24 cellular contexts compared by ENCODE assay signal in genomic region chr1:164654200-164654599, GRCh38.
"Had no signal": no experiment of that assay in that cellular context is flagged by ENCODE, and none has a peak within 500 bp of the region (broad histone marks: within the 10 kb centered on the region; RNA-seq: fewer than 3 reads in every experiment).

No MANE protein-coding gene starts in this region.

- H3K27me3 ChIP-seq: Peyer's patch, SJCRH30 had no signal

- DNase-seq: activated CD4-positive, alpha-beta memory T cell treated with anti-CD3 and anti-CD28 coated beads, Interleukin-2, amount 10 ng/mL, durations not matched to agents 7 days and 5 days; activated CD4-positive, alpha-beta T cell treated with anti-CD3 and anti-CD28 coated beads, Interleukin-2, amount 10 ng/mL, durations not matched to agents 7 days and 5 days; activated CD4-positive, CD25-positive, alpha-beta regulatory T cell; activated CD8-positive, alpha-beta memory T cell treated with anti-CD3 and anti-CD28 coated beads, Interleukin-2, amount 50 U/mL, for 4 hours; activated effector memory CD4-positive, alpha-beta T cell treated with Interleukin-2 at 50 U/mL for 16 hours; activated naive CD4-positive, alpha-beta T cell; activated T-cell treated with anti-CD3 and anti-CD28 coated beads, Interleukin-2, amount 50 U/mL, for 1 hour; aorta; KG1; NCI-H1048; NCI-H1417; NCI-H1930; NCI-H2107; NCI-H2171 treated with DMSO at 0.1 percent for 48 hours; NCI-H226; NCI-H526 treated with DMSO at 0.1 percent for 48 hours; Peyer's patch; Right ventricle myocardium superior; SJCRH30; SK-N-SH; T-helper 1 cell had no signal

- H3K4me3 ChIP-seq: Peyer's patch, SJCRH30 had no signal

- H3K36me3 Mint-ChIP-seq: activated naive CD4-positive, alpha-beta T cell treated with anti-CD3 and anti-CD28 coated beads, Interleukin-2, amount 50 U/mL, for 24 hours had no signal

- H3K27ac ChIP-seq: RWPE1, SJCRH30, VCaP had no signal

- H3K9ac ChIP-seq: SK-N-SH had no signal

- H3K9me3 ChIP-seq: Peyer's patch, SJCRH30, SK-N-SH had no signal

- H3K27me3 Mint-ChIP-seq: activated CD4-positive, alpha-beta memory T cell treated with anti-CD3 and anti-CD28 coated beads, Interleukin-2, amount 10 ng/mL, durations not matched to agents 7 days and 5 days had no signal

- H3K36me3 ChIP-seq: Peyer's patch, SJCRH30 had no signal

- H3K9me2 ChIP-seq: SK-N-SH had no signal

- H3K4me3 Mint-ChIP-seq: activated CD4-positive, alpha-beta memory T cell treated with anti-CD3 and anti-CD28 coated beads, Interleukin-2, amount 10 ng/mL, durations not matched to agents 7 days and 5 days; activated CD4-positive, alpha-beta T cell treated with anti-CD3 and anti-CD28 coated beads, Interleukin-2, amount 10 ng/mL, durations not matched to agents 7 days and 5 days; activated naive CD4-positive, alpha-beta T cell treated with anti-CD3 and anti-CD28 coated beads, Interleukin-2, amount 50 U/mL, for 24 hours had no signal

- H3K27ac Mint-ChIP-seq: activated CD4-positive, alpha-beta memory T cell treated with anti-CD3 and anti-CD28 coated beads, Interleukin-2, amount 10 ng/mL, durations not matched to agents 7 days and 5 days; activated CD4-positive, alpha-beta T cell treated with anti-CD3 and anti-CD28 coated beads, Interleukin-2, amount 10 ng/mL, durations not matched to agents 7 days and 5 days; activated naive CD4-positive, alpha-beta T cell treated with anti-CD3 and anti-CD28 coated beads, Interleukin-2, amount 50 U/mL, for 24 hours had no signal

- H3K9me3 Mint-ChIP-seq: activated CD4-positive, alpha-beta memory T cell treated with anti-CD3 and anti-CD28 coated beads, Interleukin-2, amount 10 ng/mL, durations not matched to agents 7 days and 5 days; activated naive CD4-positive, alpha-beta T cell treated with anti-CD3 and anti-CD28 coated beads, Interleukin-2, amount 50 U/mL, for 24 hours had no signal

- H3K4me2 ChIP-seq: SK-N-SH had no signal
